8 cellular contexts compared by ENCODE assay signal in the genomic region with DNA sequence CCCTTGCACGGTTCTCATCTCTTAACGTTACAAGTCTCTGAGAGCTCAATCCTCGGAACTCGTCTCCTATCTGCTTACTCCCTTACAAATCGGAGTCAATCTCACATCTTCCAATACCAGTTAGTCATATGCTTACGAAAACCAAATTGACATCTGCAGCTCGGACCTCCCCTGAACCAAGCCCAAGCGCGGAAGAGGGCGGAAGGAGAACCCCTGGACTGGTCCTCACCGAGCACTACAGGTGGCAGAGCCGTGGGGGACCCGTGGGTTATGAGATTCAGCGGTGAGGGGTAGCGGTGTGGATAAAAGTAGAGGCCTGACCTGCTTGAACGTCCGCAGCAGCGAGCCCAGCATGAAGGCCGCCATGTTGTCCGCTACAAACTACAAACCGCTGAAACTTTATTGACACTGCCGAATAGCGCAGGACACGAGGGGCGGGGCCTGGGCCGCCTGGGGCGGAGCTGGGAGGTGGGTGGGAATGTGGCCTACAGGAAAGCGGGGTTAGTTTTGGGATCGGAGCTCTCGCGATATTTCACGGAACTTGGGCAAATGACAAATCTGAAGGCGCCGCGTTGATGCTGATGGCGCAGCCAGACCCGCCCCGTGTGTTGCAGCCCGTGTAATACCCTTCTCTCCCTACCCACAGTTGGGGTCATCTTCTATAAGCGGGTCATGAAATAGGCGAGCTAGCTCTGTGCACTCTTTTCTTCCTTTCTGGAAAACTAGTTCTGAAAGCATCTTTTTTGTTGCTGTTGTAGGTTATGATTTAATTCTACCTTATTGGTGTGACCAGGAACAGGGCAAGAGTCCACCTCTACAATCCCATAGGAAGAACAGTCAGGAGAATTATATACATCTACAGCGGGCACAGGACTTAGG. TPM values are rescaled to one million over a fixed set of nuclear protein-coding genes. Genes with fewer than 3 reads are reported as not detected.
DNase-seq lines count a peak whose midpoint lies in the region; ATAC-seq, FAIRE-seq and TF ChIP-seq lines count a peak whose summit lies in the region.

Gene MRPS14, minus strand, starts transcription at position 383 of the 879 bp plus-strand sequence. Its CDS starts 17 bp downstream, at position 366.

- peak within 1 kb of the TSS; percentile 88 for H2AFZ ChIP-seq in astrocyte (ENCODE audit: low read depth, low read length)

- peak within 1 kb of the TSS; percentile 93 for H3K4me3 Mint-ChIP-seq in astrocyte (ENCODE audit: unreplicated experiment)

- ATAC-seq in GM18505 (IDR thresholded peaks at IDR 0.05; ENCODE audit: unreplicated experiment) (peak; percentile 89), HG02973 (IDR thresholded peaks at IDR 0.05; ENCODE audit: unreplicated experiment) (peak; percentile 89), aorta (ENCODE audit: low FRiP score) (peak; percentile 100)

- H3K36me3 ChIP-seq in astrocyte (ENCODE audit: insufficient read depth, low read length) (no peaks in the 10 kb centered on the region), rectal smooth muscle tissue (ENCODE audit: control insufficient read depth, insufficient read depth, low read length) (no peaks in the 10 kb centered on the region), aorta (ENCODE audit: control insufficient read depth in 1 of 2, insufficient read depth in 2 of 2, low read length in 1 of 2) (no peaks in the 10 kb centered on the region)

- H3K4me1 ChIP-seq in astrocyte (ENCODE audit: insufficient read depth, low read length) (peaks cover 3% of the 10 kb centered on the region), rectal smooth muscle tissue (ENCODE audit: control insufficient read depth, insufficient read depth, low read length) (no peaks in the 10 kb centered on the region), aorta (ENCODE audit: control insufficient read depth in 1 of 2, insufficient read depth in 2 of 2, low read length in 2 of 2) (no peaks in the 10 kb centered on the region)

- H3K4me3 ChIP-seq in astrocyte (ENCODE audit: insufficient read depth, low read depth, low read length) (peak within 1 kb of the TSS; percentile 98), rectal smooth muscle tissue (ENCODE audit: low read length) (peak within 1 kb of the TSS; percentile 100), aorta (ENCODE audit: low read length in 2 of 2) (peak within 1 kb of the TSS; percentile 84 to 90)

- H3K27me3 ChIP-seq in astrocyte (ENCODE audit: insufficient read depth, low read length) = no peaks in the 10 kb centered on the region
- H3K27me3 ChIP-seq in rectal smooth muscle tissue (ENCODE audit: control insufficient read depth, insufficient read depth, low read length) = no peaks in the 10 kb centered on the region
- H3K27me3 ChIP-seq in aorta (ENCODE audit: control insufficient read depth in 1 of 2, insufficient read depth in 2 of 2, low read length in 1 of 2) = no peaks in the 10 kb centered on the region

- peak; percentile 73 for FAIRE-seq in astrocyte (lab: Jason Lieb, UNC)

- H3K79me2 ChIP-seq in astrocyte (ENCODE audit: insufficient read depth, low read length) = peaks cover 37% of the 10 kb centered on the region

- H3K9ac ChIP-seq in astrocyte (ENCODE audit: low read length) = peak within 1 kb of the TSS; percentile 99
- peak within 1 kb of the TSS; percentile 99 for H3K9ac ChIP-seq in rectal smooth muscle tissue (ENCODE audit: low read length)

- H4K20me1 ChIP-seq in astrocyte (ENCODE audit: insufficient read depth, low read length) = no peaks in the 10 kb centered on the region

- H3K27ac ChIP-seq in astrocyte (ENCODE audit: low read depth, low read length) (peak within 1 kb of the TSS; percentile 92), rectal smooth muscle tissue (ENCODE audit: low read depth, low read length) (peak within 1 kb of the TSS; percentile 91), aorta (ENCODE audit: low read depth in 1 of 2, low read length in 2 of 2) (peak within 1 kb of the TSS; percentile 76 to 80)

- peaks cover 8% of the 10 kb centered on the region for H3K4me1 Mint-ChIP-seq in astrocyte (ENCODE audit: low read depth, unreplicated experiment)

- no peaks in the 10 kb centered on the region for H3K9me3 ChIP-seq in astrocyte (ENCODE audit: insufficient read depth, low read depth, low read length)
- H3K9me3 ChIP-seq in aorta (ENCODE audit: control insufficient read depth, low read length) = no peaks in the 10 kb centered on the region

- peak; percentile 94 for TF ChIP-seq POLR2A in GM18505 (IDR thresholded peaks at IDR 0.05; ENCODE audit: borderline replicate concordance, extremely low read depth, insufficient read depth, insufficient read length)

- H3K27ac Mint-ChIP-seq in astrocyte (ENCODE audit: unreplicated experiment) = peak within 1 kb of the TSS; percentile 92

- 3% methylated on average over 42 of the region's 42 CpGs for WGBS in aorta, 2 donors

- H3K4me2 ChIP-seq in astrocyte (ENCODE audit: low read length) = peak within 1 kb of the TSS; percentile 96

- DNase-seq in NCI-H2029 (lab: John Stamatoyannopoulos, UW) (peak; percentile 84), T-helper 22 cell (ENCODE audit: low read depth) (peak; percentile 96), astrocyte (ENCODE audit: low read depth) (peak; percentile 94), hepatic stellate cell (ENCODE audit: low spot score) (peak; percentile 85), aorta (peak; percentile 98 to 99)

- H3K9me3 Mint-ChIP-seq in astrocyte (ENCODE audit: unreplicated experiment) = peaks cover 5% of the 10 kb centered on the region

- H3K27me3 Mint-ChIP-seq in astrocyte (ENCODE audit: low read depth, unreplicated experiment) = no peaks in the 10 kb centered on the region

- no peak for TF ChIP-seq CTCF in astrocyte (IDR thresholded peaks at IDR 0.05; ENCODE audit: insufficient read depth, low read depth, low read length)

- intact Hi-C loops in aorta (cut with DNase I) = loop anchor here (1.0 to 5.0 kb wide), 2 partner anchors 24 to 1184 kb away; partner anchors contain the start of genes CACYBP (in 1 of the 2) and COP1 (in 1 of the 2)

- H3K36me3 Mint-ChIP-seq in astrocyte (ENCODE audit: low read depth, unreplicated experiment) = no peaks in the 10 kb centered on the region

RNA-seq across cellular contexts. Expression of gene MRPS14, which starts in this region (rescaled TPM):
- total RNA-seq in astrocyte = 20.3 and 23.7 TPM in 2 replicates
- 10 to 100 TPM; 22.0 to 28.3 TPM for total RNA-seq in aorta
- 10 to 100 TPM; 21.5 to 22.7 TPM for polyA plus RNA-seq in aorta

Comparison
In these comparisons a context has a peak if more than half of its experiments do, and no peak if none do; other contexts are left out.
1. Peak in every context shown above with its lines: DNase-seq, ATAC-seq, H3K4me3 ChIP-seq and H3K27ac ChIP-seq.